In genomic region chr19:16062789-16063188, GRCh38 we compare ENCODE assay signal across 8 cellular contexts. TPM values are rescaled to one million over a fixed set of nuclear protein-coding genes. Genes with fewer than 3 reads are reported as not detected.
DNase-seq lines count a peak whose midpoint lies in the region; ATAC-seq and TF ChIP-seq lines count a peak whose summit lies in the region.

No MANE protein-coding gene starts in this region.

- TF ChIP-seq CTCF in activated B cell treated with CpG ODN at 0.5 μM for 24 hours (IDR thresholded peaks at IDR 0.05): peak; percentile 80
- TF ChIP-seq CTCF in mesothelial cell of epicardium (IDR thresholded peaks at IDR 0.05; ENCODE audit: unreplicated experiment): peak; percentile 76
- peak; percentile 48 to 83 (median 60) for TF ChIP-seq CTCF in thyroid gland (IDR thresholded peaks at IDR 0.05)

- DNase-seq in DMS114 treated with DMSO at 0.1 percent for 48 hours (lab: John Stamatoyannopoulos, UW; ENCODE audit: unreplicated experiment) (peak; percentile 29), Kasumi-1 (lab: John Stamatoyannopoulos, UW) (peak; percentile 66), activated B cell treated with CpG ODN at 0.5 μM for 24 hours (peak; percentile 63), mesothelial cell of epicardium (ENCODE audit: low spot score in 2 of 2, unreplicated experiment in 2 of 2) (no peak), thyroid gland (peak in 1 of 2 donors; percentile 30), cerebellar nuclear complex (lab: John Stamatoyannopoulos, UW) (no peak)
- peak; percentile 58 to 72 for DNase-seq in central memory CD8-positive, alpha-beta T cell (ENCODE audit: low spot score in 2 of 2)

- 74 to 77% methylated on average over 2 of the region's 2 CpGs for WGBS in thyroid gland, 2 donors

- CTCF ChIA-PET in activated B cell treated with CpG ODN at 0.5 μM for 24 hours (lab: Charles Lee): interaction anchor here (0.7 to 3.3 kb wide), 20 partner anchors 8 to 433 kb away, joined by 3 to 17 read pairs (median 5); partner anchors contain the start of genes FAM32A, HSH2D and TPM4

- no peaks in the 10 kb centered on the region for H3K36me3 ChIP-seq in thyroid gland

- no peak for TF ChIP-seq POLR2A in thyroid gland (IDR thresholded peaks at IDR 0.05)

- peaks cover 0 to 8% of the 10 kb centered on the region in 2 donors for H3K4me1 ChIP-seq in thyroid gland

- no peaks in the 10 kb centered on the region for H3K36me3 Mint-ChIP-seq in activated B cell treated with CpG ODN at 0.5 μM for 24 hours (ENCODE audit: low read depth)
- peaks cover 6% of the 10 kb centered on the region for H3K36me3 Mint-ChIP-seq in central memory CD8-positive, alpha-beta T cell (ENCODE audit: insufficient read depth)
- no peaks in the 10 kb centered on the region for H3K36me3 Mint-ChIP-seq in mesothelial cell of epicardium

- POLR2A ChIA-PET in activated B cell treated with CpG ODN at 0.5 μM for 24 hours (lab: Charles Lee): interaction anchor here (0.5 to 1.7 kb wide), 9 partner anchors 11 to 1265 kb away, joined by 3 to 10 read pairs (median 4); partner anchors contain the start of genes FAM32A and TPM4

- intact Hi-C loops in activated B cell treated with CpG ODN at 0.5 μM for 24 hours (cut with micrococcal nuclease) (no loop called here), thyroid gland (cut with DNase I) (no loop called here)

- H3K9me3 Mint-ChIP-seq in activated B cell treated with CpG ODN at 0.5 μM for 24 hours: no peaks in the 10 kb centered on the region
- no peaks in the 10 kb centered on the region for H3K9me3 Mint-ChIP-seq in central memory CD8-positive, alpha-beta T cell
- H3K9me3 Mint-ChIP-seq in mesothelial cell of epicardium: peaks cover 12% of the 10 kb centered on the region

- H3K4me3 ChIP-seq in thyroid gland (replicated peaks in 1 of 3): no peak overlapping the region

- H3K4me1 Mint-ChIP-seq in activated B cell treated with CpG ODN at 0.5 μM for 24 hours: peaks cover 10% of the 10 kb centered on the region
- H3K4me1 Mint-ChIP-seq in central memory CD8-positive, alpha-beta T cell: peaks cover 24% of the 10 kb centered on the region
- H3K4me1 Mint-ChIP-seq in mesothelial cell of epicardium: peaks cover 3% of the 10 kb centered on the region

- H3K27ac Mint-ChIP-seq in activated B cell treated with CpG ODN at 0.5 μM for 24 hours (no peak overlapping the region), mesothelial cell of epicardium (no peak overlapping the region)
- no peak overlapping the region for H3K27ac Mint-ChIP-seq in central memory CD8-positive, alpha-beta T cell (ENCODE audit: low read depth)

- no peaks in the 10 kb centered on the region for H3K9me3 ChIP-seq in thyroid gland

- ATAC-seq in activated B cell treated with CpG ODN at 0.5 μM for 24 hours (ENCODE audit: low read depth): peak; percentile 92
- peak; percentile 40 for ATAC-seq in central memory CD8-positive, alpha-beta T cell (replicated peaks; ENCODE audit: extremely low read depth, poor library complexity, severe bottlenecking)
- ATAC-seq in GM21360 (IDR thresholded peaks at IDR 0.05; ENCODE audit: unreplicated experiment): no peak

- H3K27me3 Mint-ChIP-seq in activated B cell treated with CpG ODN at 0.5 μM for 24 hours (peaks cover 3% of the 10 kb centered on the region), mesothelial cell of epicardium (ENCODE audit: low read depth) (no peaks in the 10 kb centered on the region)
- H3K27me3 Mint-ChIP-seq in central memory CD8-positive, alpha-beta T cell: peaks cover 8% of the 10 kb centered on the region

- H3K27ac ChIP-seq in thyroid gland: no peak overlapping the region

- H3K4me3 Mint-ChIP-seq in activated B cell treated with CpG ODN at 0.5 μM for 24 hours (no peak overlapping the region), mesothelial cell of epicardium (no peak overlapping the region)
- no peak overlapping the region for H3K4me3 Mint-ChIP-seq in central memory CD8-positive, alpha-beta T cell

- H3K27me3 ChIP-seq in thyroid gland: no peaks in the 10 kb centered on the region

RNA-seq across cellular contexts. Expression of gene TPM4, which starts 13.5 kb away (rescaled TPM):
- total RNA-seq in activated B cell treated with CpG ODN at 0.5 μM for 24 hours (238 and 257 TPM in 2 replicates), mesothelial cell of epicardium (561 to 582 TPM (median 564 TPM) in 3 replicates), thyroid gland (100 to 1,000 TPM; 101 to 296 (median 151) TPM)

RNA-seq across cellular contexts. Expression of gene RAB8A, which starts 48.9 kb away (rescaled TPM):
- 157 and 171 TPM in 2 replicates for total RNA-seq in activated B cell treated with CpG ODN at 0.5 μM for 24 hours
- 65.6 to 70.3 TPM (median 69.4 TPM) in 3 replicates for total RNA-seq in mesothelial cell of epicardium
- 10 to 100 TPM; 40.2 to 65.6 (median 51.5) TPM for total RNA-seq in thyroid gland

Comparison
In these comparisons a context has a peak if more than half of its experiments do, and no peak if none do; other contexts are left out.
1. DNase-seq: peak in DMS114 treated with DMSO at 0.1 percent for 48 hours (single experiment), Kasumi-1 (2 of 2), activated B cell treated with CpG ODN at 0.5 μM for 24 hours (single experiment) and central memory CD8-positive, alpha-beta T cell (2 of 2); none in mesothelial cell of epicardium (0 of 2) and cerebellar nuclear complex (0 of 2).
2. Peak in every context shown above with its lines, with median percentiles within 50 percentile points of each other: CTCF ChIP-seq.